In the genomic region with DNA sequence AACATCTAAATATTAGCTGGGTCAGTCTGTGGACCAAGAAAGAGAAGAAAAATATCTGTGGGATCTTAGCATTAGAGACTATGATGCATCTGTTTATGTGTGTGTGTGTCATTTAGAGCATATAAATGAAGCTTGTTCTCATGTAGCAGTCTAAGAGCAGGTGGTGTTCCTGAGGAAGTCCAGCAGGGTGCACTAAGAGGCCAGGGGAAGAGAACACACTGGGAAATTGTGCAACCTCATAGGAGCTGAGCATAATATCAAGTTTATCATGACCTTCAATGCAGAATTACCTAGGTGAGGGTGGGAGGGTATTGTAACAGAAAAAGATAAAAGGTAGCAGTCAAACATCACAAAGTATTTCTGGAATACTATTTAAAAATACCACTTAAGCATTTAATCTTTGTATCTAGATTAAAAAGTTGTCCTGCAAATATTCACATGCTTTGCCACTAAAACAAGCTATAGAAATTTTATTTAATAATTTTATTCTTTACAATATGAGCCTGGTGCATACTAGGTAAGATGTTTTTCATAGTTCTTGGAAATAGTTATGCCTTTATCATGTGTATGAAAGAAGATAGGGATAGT, we compare ENCODE assay signal across 9 cellular contexts.
DNase-seq lines count a peak whose midpoint lies in the region; ATAC-seq and TF ChIP-seq lines count a peak whose summit lies in the region.
"Had no signal": no experiment of that assay in that cellular context is flagged by ENCODE, and none has a peak within 500 bp of the region (broad histone marks: within the 10 kb centered on the region; RNA-seq: fewer than 3 reads in every experiment).

No MANE protein-coding gene starts in this region.

- no peak overlapping the region for H3K4me3 Mint-ChIP-seq in brain
- H3K4me3 Mint-ChIP-seq in activated T-cell treated with anti-CD3 and anti-CD28 coated beads, Interleukin-2, amount 50 U/mL, for 4 hours = no peak overlapping the region

- H3K27me3 Mint-ChIP-seq in brain = no peaks in the 10 kb centered on the region
- no peaks in the 10 kb centered on the region for H3K27me3 Mint-ChIP-seq in activated T-cell treated with anti-CD3 and anti-CD28 coated beads, Interleukin-2, amount 50 U/mL, for 4 hours (ENCODE audit: low read depth)

- H3K4me1 ChIP-seq in tibial artery = no peaks in the 10 kb centered on the region

- ATAC-seq in GM19452 (IDR thresholded peaks at IDR 0.05; ENCODE audit: unreplicated experiment) (peak; percentile 58), HG03520 (IDR thresholded peaks at IDR 0.05; ENCODE audit: unreplicated experiment) (peak; percentile 87)
- no peak for ATAC-seq in activated T-cell treated with anti-CD3 and anti-CD28 coated beads, Interleukin-2, amount 50 U/mL, for 4 hours

- H3K4me3 ChIP-seq in kidney epithelial cell (ENCODE audit: low read depth, low read length) (no peak overlapping the region), tibial artery (no peak overlapping the region)
- H3K4me3 ChIP-seq: skin epidermis had no signal

- peak; percentile 37 for DNase-seq in DMS53 treated with DMSO at 0.1 percent for 48 hours (lab: John Stamatoyannopoulos, UW; ENCODE audit: unreplicated experiment)
- peak; percentile 49 for DNase-seq in NCI-H460 (ENCODE audit: extremely low read depth, low read depth)
- DNase-seq in kidney epithelial cell (ENCODE audit: low read depth) = peak; percentile 5
- DNase-seq in tibial artery = no peak
- no peak for DNase-seq in activated T-cell treated with anti-CD3 and anti-CD28 coated beads, Interleukin-2, amount 50 U/mL, for 4 hours

- H3K36me3 ChIP-seq in kidney epithelial cell (ENCODE audit: control insufficient read depth, insufficient read depth, low read length) (no peaks in the 10 kb centered on the region), tibial artery (no peaks in the 10 kb centered on the region)

- H3K4me1 Mint-ChIP-seq in brain = no peaks in the 10 kb centered on the region
- H3K4me1 Mint-ChIP-seq in activated T-cell treated with anti-CD3 and anti-CD28 coated beads, Interleukin-2, amount 50 U/mL, for 4 hours (ENCODE audit: low read depth) = no peaks in the 10 kb centered on the region

- intact Hi-C loops in tibial artery (cut with DNase I; ENCODE audit: low total_unique reads) = no loop called here

- H3K36me3 Mint-ChIP-seq in brain = no peaks in the 10 kb centered on the region
- H3K36me3 Mint-ChIP-seq in activated T-cell treated with anti-CD3 and anti-CD28 coated beads, Interleukin-2, amount 50 U/mL, for 4 hours (ENCODE audit: insufficient read depth) = no peaks in the 10 kb centered on the region

- no peaks in the 10 kb centered on the region for H3K9me3 ChIP-seq in tibial artery

- H3K9me3 Mint-ChIP-seq in brain = no peaks in the 10 kb centered on the region
- no peaks in the 10 kb centered on the region for H3K9me3 Mint-ChIP-seq in activated T-cell treated with anti-CD3 and anti-CD28 coated beads, Interleukin-2, amount 50 U/mL, for 4 hours

- peak overlapping the region in 1 of 5 experiments; percentile 60 for H3K27ac Mint-ChIP-seq in brain

- TF ChIP-seq CTCF in brain (conservative IDR thresholded peaks at IDR 0.05) (peak; percentile 77 to 90), kidney epithelial cell (IDR thresholded peaks at IDR 0.05; ENCODE audit: insufficient read depth, low read length, poor library complexity, severe bottlenecking) (peak; percentile 76), tibial artery (IDR thresholded peaks at IDR 0.05) (peak in 1 of 2 experiments; percentile 11)

- H3K27me3 ChIP-seq in kidney epithelial cell (ENCODE audit: control insufficient read depth, insufficient read depth, low read length) (no peaks in the 10 kb centered on the region), tibial artery (no peaks in the 10 kb centered on the region)

- H3K27ac ChIP-seq in tibial artery = no peak overlapping the region
- H3K27ac ChIP-seq: skin epidermis had no signal

Comparison
In these comparisons a context has a peak if more than half of its experiments do, and no peak if none do; other contexts are left out.
1. DNase-seq: peak in DMS53 treated with DMSO at 0.1 percent for 48 hours (single experiment), NCI-H460 (single experiment) and kidney epithelial cell (single experiment); none in tibial artery (0 of 2) and activated T-cell treated with anti-CD3 and anti-CD28 coated beads, Interleukin-2, amount 50 U/mL, for 4 hours (single experiment).
2. ATAC-seq: peak in GM19452 (single experiment) and HG03520 (single experiment); none in activated T-cell treated with anti-CD3 and anti-CD28 coated beads, Interleukin-2, amount 50 U/mL, for 4 hours (0 of 2).